ENCODE assay signal across 18 cellular contexts in genomic region chr6:52532457-52532856, GRCh38. TPM values are rescaled to one million over a fixed set of nuclear protein-coding genes. Genes with fewer than 3 reads are reported as not detected.
A peak's percentile ranks its signal among the peaks of the same experiment; 100 is the strongest.
DNase-seq lines count a peak whose midpoint lies in the region; ATAC-seq and TF ChIP-seq lines count a peak whose summit lies in the region.
"Had no signal": no experiment of that assay in that cellular context is flagged by ENCODE, and none has a peak within 500 bp of the region (broad histone marks: within the 10 kb centered on the region; RNA-seq: fewer than 3 reads in every experiment).

No MANE protein-coding gene starts in this region.

- H3K9me3 Mint-ChIP-seq in immature natural killer cell (no peaks in the 10 kb centered on the region), neural progenitor cell (no peaks in the 10 kb centered on the region)
- H3K9me3 Mint-ChIP-seq: CD4-positive, CD25-positive, alpha-beta regulatory T cell had no signal

- peak overlapping the region; percentile 79; the same call in 1 of the 2 replicates for H3K27ac ChIP-seq in IMR-90 (ENCODE audit: insufficient read depth, low read length)
- peak overlapping the region; percentile 27 for H3K27ac ChIP-seq in RWPE2 (ENCODE audit: poor library complexity, severe bottlenecking)
- peak overlapping the region; percentile 53 for H3K27ac ChIP-seq in smooth muscle cell (ENCODE audit: low read depth)
- no peak overlapping the region for H3K27ac ChIP-seq in neural progenitor cell
- H3K27ac ChIP-seq: Peyer's patch, SJSA1 had no signal

- TF ChIP-seq RAD21 in IMR-90 (IDR thresholded peaks at IDR 0.05; ENCODE audit: low read length) = no peak

- H2BK120ac ChIP-seq in IMR-90 (ENCODE audit: low read depth, low read length) = no peak overlapping the region

- H3K4me1 Mint-ChIP-seq in immature natural killer cell = peaks cover 30 to 32% of the 10 kb centered on the region in 2 donors
- peaks cover 8% of the 10 kb centered on the region for H3K4me1 Mint-ChIP-seq in neural progenitor cell

- H2AK5ac ChIP-seq in IMR-90 (ENCODE audit: low read depth, low read length) = no peak overlapping the region

- H4K20me1 ChIP-seq in IMR-90 (ENCODE audit: insufficient read depth, low read length) = no peaks in the 10 kb centered on the region
- H4K20me1 ChIP-seq in smooth muscle cell (ENCODE audit: low read depth) = no peaks in the 10 kb centered on the region
- H4K20me1 ChIP-seq in neural progenitor cell (ENCODE audit: low read depth) = no peaks in the 10 kb centered on the region

- H3K14ac ChIP-seq in IMR-90 (replicated peaks; ENCODE audit: low read depth, low read length) = no peak overlapping the region

- H3K4me3 Mint-ChIP-seq in immature natural killer cell = no peak overlapping the region
- no peak overlapping the region for H3K4me3 Mint-ChIP-seq in neural progenitor cell
- H3K4me3 Mint-ChIP-seq: CD4-positive, CD25-positive, alpha-beta regulatory T cell; T-helper 17 cell had no signal

- H3K27me3 Mint-ChIP-seq in immature natural killer cell (ENCODE audit: low read depth in 3 of 3) (peaks cover 0 to 6% (median 0%) of the 10 kb centered on the region in 3 donors), neural progenitor cell (ENCODE audit: insufficient read depth, low read depth) (peaks cover 2% of the 10 kb centered on the region)
- H3K27me3 Mint-ChIP-seq: CD4-positive, CD25-positive, alpha-beta regulatory T cell; T-helper 17 cell had no signal

- DNase-seq in EL = peak; percentile 65
- peak; percentile 51 for DNase-seq in IMR-90
- no peak for DNase-seq in RWPE2 (ENCODE audit: low spot score)
- no peak for DNase-seq in smooth muscle cell (lab: John Stamatoyannopoulos, UW; ENCODE audit: unreplicated experiment)
- no peak for DNase-seq in GM20000 (ENCODE audit: low spot score)
- DNase-seq in immature natural killer cell = no peak
- no peak for DNase-seq in neural progenitor cell (ENCODE audit: low spot score)
- DNase-seq: CD4-positive, CD25-positive, alpha-beta regulatory T cell; DMS79; NCI-H1092; NCI-H1436 treated with DMSO at 0.1 percent for 48 hours; NCI-H1930; NCI-H510A; Peyer's patch; SW 1271; T-helper 17 cell had no signal

- no CpG with 5 or more reads among the region's 2 CpGs for WGBS in IMR-90 (ENCODE audit: extremely low coverage in 2 of 2, insufficient read length in 1 of 2), 2 experiments
- WGBS in smooth muscle cell (ENCODE audit: low lambda C conversion rate) = 75% methylated on average over 2 of the region's 2 CpGs

- ATAC-seq in IMR-90 (ENCODE audit: low read depth) (peak; percentile 7; the same call in 1 of the 2 replicates), RWPE2 (ENCODE audit: low read depth) (no peak)
- ATAC-seq: Right ventricle myocardium inferior, T-helper 17 cell had no signal

- H3K4me2 ChIP-seq in IMR-90 (ENCODE audit: low read depth, low read length) = no peak overlapping the region
- H3K4me2 ChIP-seq in smooth muscle cell = peak overlapping the region; percentile 65
- no peak overlapping the region for H3K4me2 ChIP-seq in neural progenitor cell

- H3K9ac ChIP-seq in IMR-90 (ENCODE audit: low read depth, low read length) = no peak overlapping the region
- H3K9ac ChIP-seq in smooth muscle cell (ENCODE audit: low read depth) = no peak overlapping the region
- H3K9ac ChIP-seq in neural progenitor cell = no peak overlapping the region

- no peak overlapping the region for H3K23ac ChIP-seq in IMR-90 (ENCODE audit: low read depth, low read length)

- no TSS peak for BruUV-seq in IMR-90 (replicated peaks; lab: Mats Ljungman, UMichigan)

- in situ Hi-C loops in IMR-90 (cut with MboI; ENCODE audit: low sequenced_read_pairs) = no loop called here

- no peak overlapping the region for H3K56ac ChIP-seq in IMR-90 (ENCODE audit: extremely low read depth, insufficient read depth, low read length)

- no peak overlapping the region for H4K91ac ChIP-seq in IMR-90 (ENCODE audit: insufficient read depth, low read depth, low read length)

- peaks cover 38 to 90% of the 10 kb centered on the region in 2 experiments for H3K79me1 ChIP-seq in IMR-90 (ENCODE audit: low read depth in 1 of 2, low read length in 2 of 2)

- no peak overlapping the region for H2AK9ac ChIP-seq in IMR-90 (replicated peaks; ENCODE audit: low read depth, low read length, poor library complexity)

- H3K36me3 Mint-ChIP-seq in immature natural killer cell (peaks cover 0 to 4% (median 3%) of the 10 kb centered on the region in 3 donors), neural progenitor cell (peaks cover 5% of the 10 kb centered on the region)

- H3K4me1 ChIP-seq in IMR-90 (ENCODE audit: control insufficient read depth, insufficient read depth, low read length) = peaks cover 30% of the 10 kb centered on the region
- peaks cover 24% of the 10 kb centered on the region for H3K4me1 ChIP-seq in RWPE2 (ENCODE audit: insufficient read depth, poor library complexity, severe bottlenecking)
- H3K4me1 ChIP-seq in smooth muscle cell (ENCODE audit: low read depth) = peaks cover 5% of the 10 kb centered on the region
- peaks cover 10% of the 10 kb centered on the region for H3K4me1 ChIP-seq in neural progenitor cell

- no peaks in the 10 kb centered on the region for H3K9me3 ChIP-seq in IMR-90 (ENCODE audit: control insufficient read depth, insufficient read depth, low read length)
- no peaks in the 10 kb centered on the region for H3K9me3 ChIP-seq in RWPE2 (ENCODE audit: severe bottlenecking)
- no peaks in the 10 kb centered on the region for H3K9me3 ChIP-seq in smooth muscle cell (replicated peaks; ENCODE audit: low read depth)
- no peaks in the 10 kb centered on the region for H3K9me3 ChIP-seq in neural progenitor cell (ENCODE audit: low read depth)
- H3K9me3 ChIP-seq: Peyer's patch, SJSA1 had no signal

- no peak overlapping the region for H4K5ac ChIP-seq in IMR-90 (ENCODE audit: low read depth, low read length)

- peak overlapping the region; percentile 96 for H2BK5ac ChIP-seq in IMR-90 (ENCODE audit: low read depth, low read length, poor library complexity, severe bottlenecking)

- TF ChIP-seq CTCF in IMR-90 (conservative IDR thresholded peaks at IDR 0.05; ENCODE audit: low read depth, low read length) = no peak
- TF ChIP-seq CTCF in RWPE2 (IDR thresholded peaks at IDR 0.05; ENCODE audit: poor library complexity, severe bottlenecking) = no peak
- no peak for TF ChIP-seq CTCF in smooth muscle cell (IDR thresholded peaks at IDR 0.05; ENCODE audit: borderline replicate concordance, insufficient read depth, poor library complexity, severe bottlenecking)
- TF ChIP-seq CTCF in GM20000 (IDR thresholded peaks at IDR 0.05; ENCODE audit: extremely low read depth, missing control alignments) = no peak
- TF ChIP-seq CTCF in neural progenitor cell (IDR thresholded peaks at IDR 0.05) = no peak

- H2AFZ ChIP-seq in IMR-90 (replicated peaks; ENCODE audit: low read length, poor library complexity) (no peak overlapping the region), smooth muscle cell (ENCODE audit: low read depth) (no peak overlapping the region), neural progenitor cell (replicated peaks) (no peak overlapping the region)

- intact Hi-C loops in IMR-90 (cut with micrococcal nuclease) = no loop called here

- H3K79me2 ChIP-seq in smooth muscle cell (ENCODE audit: low read depth) (peaks cover 19% of the 10 kb centered on the region), neural progenitor cell (ENCODE audit: low read depth) (no peaks in the 10 kb centered on the region)

- CTCF ChIA-PET in IMR-90 (lab: Yijun Ruan, JAX) = interaction anchor here (0.9 kb wide), 1 partner anchor 115 kb away, joined by 3 read pairs; no protein-coding TSS in a partner anchor

- H2BK15ac ChIP-seq in IMR-90 (ENCODE audit: low read depth, low read length) = no peak overlapping the region

- H3K4me3 ChIP-seq in IMR-90 (ENCODE audit: insufficient read depth, low read depth, low read length) (no peak overlapping the region), RWPE2 (ENCODE audit: severe bottlenecking) (no peak overlapping the region), smooth muscle cell (no peak overlapping the region), neural progenitor cell (no peak overlapping the region)
- H3K4me3 ChIP-seq: Peyer's patch, SJSA1 had no signal

- H3K9me1 ChIP-seq in IMR-90 (ENCODE audit: insufficient read depth, low read length) = peaks cover 60% of the 10 kb centered on the region

- H3K18ac ChIP-seq in IMR-90 (ENCODE audit: low read depth, low read length) = no peak overlapping the region

- no peak overlapping the region for H2BK20ac ChIP-seq in IMR-90 (ENCODE audit: low read depth, low read length)

- peaks cover 38% of the 10 kb centered on the region for H3K36me3 ChIP-seq in IMR-90 (ENCODE audit: control insufficient read depth, insufficient read depth, low read length)
- peaks cover 33% of the 10 kb centered on the region for H3K36me3 ChIP-seq in RWPE2 (ENCODE audit: low read depth)
- no peaks in the 10 kb centered on the region for H3K36me3 ChIP-seq in smooth muscle cell (ENCODE audit: low read depth)
- no peaks in the 10 kb centered on the region for H3K36me3 ChIP-seq in neural progenitor cell

- no peaks in the 10 kb centered on the region for H3F3A ChIP-seq in smooth muscle cell (ENCODE audit: low read depth)
- H3F3A ChIP-seq in neural progenitor cell (ENCODE audit: low read depth) = no peaks in the 10 kb centered on the region

- no peak overlapping the region for H3K27ac Mint-ChIP-seq in immature natural killer cell
- no peak overlapping the region for H3K27ac Mint-ChIP-seq in neural progenitor cell
- H3K27ac Mint-ChIP-seq: T-helper 17 cell had no signal

- dilution Hi-C loops in IMR-90 (cut with HindIII; ENCODE audit: low sequenced_read_pairs, unreplicated experiment) = no loop called here

- no peak for TF ChIP-seq POLR2A in IMR-90 (IDR thresholded peaks at IDR 0.05; ENCODE audit: low read depth, low read length)

- POLR2A ChIA-PET in IMR-90 (lab: Charles Lee; ENCODE audit: unreplicated experiment) = no interaction called here

- H3K27me3 ChIP-seq in IMR-90 (ENCODE audit: control insufficient read depth, insufficient read depth, low read length) = no peaks in the 10 kb centered on the region
- H3K27me3 ChIP-seq in RWPE2 (ENCODE audit: insufficient read depth, poor library complexity, severe bottlenecking) = no peaks in the 10 kb centered on the region
- no peaks in the 10 kb centered on the region for H3K27me3 ChIP-seq in smooth muscle cell (ENCODE audit: low read depth)
- H3K27me3 ChIP-seq in neural progenitor cell = no peaks in the 10 kb centered on the region
- H3K27me3 ChIP-seq: Peyer's patch, SJSA1 had no signal

- H4K8ac ChIP-seq in IMR-90 (ENCODE audit: low read depth in 2 of 2, low read length in 2 of 2) = no peak overlapping the region; a peak in 1 of 4 replicates

- H3K4ac ChIP-seq in IMR-90 (ENCODE audit: low read depth, low read length) = no peak overlapping the region

TF ChIP-seq in IMR-90, 13 proteins besides CTCF, POLR2A, EP300 and RAD21 (continues in another document):
- no peak for TF ChIP-seq SMC3 (IDR thresholded peaks at IDR 0.05; ENCODE audit: low read depth, low read length)
- TF ChIP-seq MAFK (IDR thresholded peaks at IDR 0.05; ENCODE audit: low read depth, low read length) = no peak

RNA-seq across cellular contexts. Expression of gene TRAM2, which starts 44.4 kb away (rescaled TPM):
- total RNA-seq in IMR-90 (2012; rRNA removed) = 77.2 and 81.1 TPM in 2 replicates
- polyA plus RNA-seq in IMR-90 (2012; rRNA removed) = 94.2 and 95.7 TPM in 2 replicates
- 51.8 and 52.7 TPM in 2 replicates for polyA plus RNA-seq in IMR-90 (2012; cell fraction: cytosol; rRNA removed)
- polyA plus RNA-seq in IMR-90 (2012; cell fraction: nucleus; rRNA removed; ENCODE audit: low replicate concordance) = 86.8 and 207 TPM in 2 replicates
- total RNA-seq in smooth muscle cell = 32.0 and 35.6 TPM in 2 replicates
- polyA plus RNA-seq in smooth muscle cell = 17.2 and 18.2 TPM in 2 replicates
- 1 to 10 TPM; 1.7 to 7.0 (median 4.4) TPM for polyA plus RNA-seq in immature natural killer cell
- 12.3 and 15.5 TPM in 2 replicates for total RNA-seq in neural progenitor cell (ENCODE audit: low replicate concordance)

Comparison
In these comparisons a context has a peak if more than half of its experiments do, and no peak if none do; other contexts are left out.
1. DNase-seq: peak in EL (single experiment) and IMR-90 (single experiment); none in RWPE2 (single experiment), smooth muscle cell (single experiment), GM20000 (single experiment), immature natural killer cell (0 of 3) and neural progenitor cell (single experiment).